ENCODE assay signal across 8 cellular contexts in genomic region chr1:155324041-155324716, GRCh38. TPM values are rescaled to one million over a fixed set of nuclear protein-coding genes. Genes with fewer than 3 reads are reported as not detected.
DNase-seq lines count a peak whose midpoint lies in the region; ATAC-seq and TF ChIP-seq lines count a peak whose summit lies in the region.

No MANE protein-coding gene starts in this region.

- ATAC-seq in GM18499 (IDR thresholded peaks at IDR 0.05; ENCODE audit: insufficient read depth, unreplicated experiment) = peak; percentile 35
- ATAC-seq in HG02970 (IDR thresholded peaks at IDR 0.05; ENCODE audit: low FRiP score, unreplicated experiment) = peak; percentile 53

- in situ Hi-C loops in astrocyte of the cerebellum (cut with HindIII; ENCODE audit: low sequenced_read_pairs) = no loop called here

- H3K4me3 ChIP-seq in astrocyte of the cerebellum (ENCODE audit: low read depth, low read length) = peak overlapping the region; percentile 85

- peak; percentile 92 for DNase-seq in NCI-H2029 (lab: John Stamatoyannopoulos, UW)
- peak; percentile 85 for DNase-seq in T-helper 9 cell
- DNase-seq in astrocyte of the cerebellum (ENCODE audit: low read depth) = peak; percentile 80
- peak; percentile 99 for DNase-seq in hepatic stellate cell (ENCODE audit: low spot score)
- DNase-seq in renal cortical epithelial cell (ENCODE audit: low read depth) = peak; percentile 89
- no peak for DNase-seq in cortex of kidney (lab: John Stamatoyannopoulos, UW)

- TF ChIP-seq CTCF in astrocyte of the cerebellum (IDR thresholded peaks at IDR 0.05; ENCODE audit: low read depth, low read length, missing control alignments) = no peak

RNA-seq across cellular contexts. Expression of gene RUSC1, which starts 3.5 kb away (rescaled TPM):
- total RNA-seq in renal cortical epithelial cell = 24.1 and 26.2 TPM in 2 replicates

RNA-seq across cellular contexts. Expression of gene FDPS, which starts 15.5 kb away (rescaled TPM):
- total RNA-seq in renal cortical epithelial cell = 89.4 and 499 TPM in 2 replicates

RNA-seq across cellular contexts. Expression of gene PKLR, which starts 22.9 kb away (rescaled TPM):
- 0.05 TPM in 1 of 2 replicates, not detected in the other for total RNA-seq in renal cortical epithelial cell

RNA-seq across cellular contexts. Expression of gene HCN3, which starts 46.9 kb away (rescaled TPM):
- total RNA-seq in renal cortical epithelial cell = 1.0 and 1.7 TPM in 2 replicates

RNA-seq across cellular contexts. Expression of gene CLK2, which starts 50.9 kb away (rescaled TPM):
- 12.0 and 33.1 TPM in 2 replicates for total RNA-seq in renal cortical epithelial cell
